Comparison of ENCODE assay signal across 7 cellular contexts in genomic region chr16:6835516-6835915, GRCh38.
"Had no signal": no experiment of that assay in that cellular context is flagged by ENCODE, and none has a peak within 500 bp of the region (broad histone marks: within the 10 kb centered on the region; RNA-seq: fewer than 3 reads in every experiment).

No MANE protein-coding gene starts in this region.

- ATAC-seq: GM23338, HepG2 had no signal

- FAIRE-seq: H1, H54, HepG2 had no signal

- DNase-seq: H9, HCEC 1CT, KBM-7 had no signal
